In the genomic region with DNA sequence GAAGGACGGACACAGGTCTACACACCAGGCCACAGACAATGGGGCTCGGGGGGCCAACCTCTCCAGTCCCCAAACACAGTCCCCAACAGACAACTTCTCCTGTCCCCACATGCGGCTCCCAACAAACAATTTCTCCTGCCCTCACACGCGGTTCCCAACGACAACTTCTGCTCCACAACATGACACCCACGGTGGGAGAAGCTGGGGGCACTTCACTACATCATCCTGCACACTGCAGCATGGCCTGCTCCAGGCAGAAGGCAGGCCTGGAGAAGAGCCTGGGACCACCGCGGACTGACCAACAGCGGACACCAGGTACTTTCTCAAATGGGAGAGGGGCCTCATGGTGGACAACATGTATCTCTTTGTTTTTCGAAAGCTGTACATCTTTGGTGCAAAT, we compare ENCODE assay signal across 19 cellular contexts.
"Had no signal": no experiment of that assay in that cellular context is flagged by ENCODE, and none has a peak within 500 bp of the region (broad histone marks: within the 10 kb centered on the region; RNA-seq: fewer than 3 reads in every experiment).

No MANE protein-coding gene starts in this region.

- H3K9me3 Mint-ChIP-seq: activated CD4-positive, alpha-beta memory T cell treated with anti-CD3 and anti-CD28 coated beads, Interleukin-2, amount 10 ng/mL, durations not matched to agents 7 days and 5 days; activated CD4-positive, alpha-beta T cell treated with anti-CD3 and anti-CD28 coated beads, Interleukin-2, amount 10 ng/mL, durations not matched to agents 24 days and 14 days; activated naive CD8-positive, alpha-beta T cell treated with anti-CD3 and anti-CD28 coated beads, Interleukin-2, amount 10 ng/mL, durations not matched to agents 7 days and 5 days; activated T-cell treated with anti-CD3 and anti-CD28 coated beads, Interleukin-2, amount 50 U/mL, for 24 hours; brain; natural killer cell treated with Interleukin-12 subunit alpha and Interleukin-12 subunit beta and Interleukin-15 and Interleukin-18, amount 100 ng/mL, for 72 hours had no signal

- ATAC-seq: activated CD4-positive, CD25-positive, alpha-beta regulatory T cell treated with anti-CD3 and anti-CD28 coated beads, Interleukin-2, amount 50 U/mL, for 24 hours; gastrocnemius medialis; mucosa of descending colon; natural killer cell treated with Interleukin-12 subunit alpha and Interleukin-12 subunit beta and Interleukin-15 and Interleukin-18, amount 100 ng/mL, for 72 hours had no signal

- H3K27ac Mint-ChIP-seq: activated CD4-positive, alpha-beta memory T cell treated with anti-CD3 and anti-CD28 coated beads, Interleukin-2, amount 10 ng/mL, durations not matched to agents 7 days and 5 days; activated CD4-positive, alpha-beta T cell treated with anti-CD3 and anti-CD28 coated beads, Interleukin-2, amount 10 ng/mL, durations not matched to agents 24 days and 14 days; activated naive CD8-positive, alpha-beta T cell treated with anti-CD3 and anti-CD28 coated beads, Interleukin-2, amount 10 ng/mL, durations not matched to agents 7 days and 5 days; activated T-cell treated with anti-CD3 and anti-CD28 coated beads, Interleukin-2, amount 50 U/mL, for 24 hours had no signal

- H3K27me3 Mint-ChIP-seq: activated CD4-positive, alpha-beta memory T cell treated with anti-CD3 and anti-CD28 coated beads, Interleukin-2, amount 10 ng/mL, durations not matched to agents 7 days and 5 days; activated CD4-positive, alpha-beta T cell treated with anti-CD3 and anti-CD28 coated beads, Interleukin-2, amount 10 ng/mL, durations not matched to agents 24 days and 14 days; activated naive CD8-positive, alpha-beta T cell treated with anti-CD3 and anti-CD28 coated beads, Interleukin-2, amount 10 ng/mL, durations not matched to agents 7 days and 5 days; activated T-cell treated with anti-CD3 and anti-CD28 coated beads, Interleukin-2, amount 50 U/mL, for 24 hours; brain; natural killer cell treated with Interleukin-12 subunit alpha and Interleukin-12 subunit beta and Interleukin-15 and Interleukin-18, amount 100 ng/mL, for 72 hours had no signal

- DNase-seq: activated CD4-positive, alpha-beta memory T cell treated with anti-CD3 and anti-CD28 coated beads, Interleukin-2, amount 10 ng/mL, durations not matched to agents 7 days and 5 days; activated CD4-positive, alpha-beta T cell treated with anti-CD3 and anti-CD28 coated beads, Interleukin-2, amount 10 ng/mL, durations not matched to agents 24 days and 14 days; activated CD8-positive, alpha-beta memory T cell treated with anti-CD3 and anti-CD28 coated beads, Interleukin-2, amount 50 U/mL, for 48 hours; activated gamma-delta T cell treated with Interleukin-2 at 50 U/mL for 16 hours; activated naive CD8-positive, alpha-beta T cell treated with anti-CD3 and anti-CD28 coated beads, Interleukin-2, amount 10 ng/mL, durations not matched to agents 7 days and 5 days; activated T-cell treated with anti-CD3 and anti-CD28 coated beads, Interleukin-2, amount 50 U/mL, for 24 hours; effector memory CD4-positive, alpha-beta T cell; gastrocnemius medialis; glutamatergic neuron; left ventricle myocardium inferior; mucosa of descending colon; retina; stimulated activated naive CD4-positive, alpha-beta T cell treated with Interleukin-2 at 50 U/mL for 16 hours; T-helper 1 cell; transverse colon; uterus had no signal

- H3K36me3 Mint-ChIP-seq: natural killer cell treated with Interleukin-12 subunit alpha and Interleukin-12 subunit beta and Interleukin-15 and Interleukin-18, amount 100 ng/mL, for 72 hours had no signal

- H3K4me3 Mint-ChIP-seq: activated CD4-positive, alpha-beta memory T cell treated with anti-CD3 and anti-CD28 coated beads, Interleukin-2, amount 10 ng/mL, durations not matched to agents 7 days and 5 days; activated CD4-positive, alpha-beta T cell treated with anti-CD3 and anti-CD28 coated beads, Interleukin-2, amount 10 ng/mL, durations not matched to agents 24 days and 14 days; activated naive CD8-positive, alpha-beta T cell treated with anti-CD3 and anti-CD28 coated beads, Interleukin-2, amount 10 ng/mL, durations not matched to agents 7 days and 5 days; activated T-cell treated with anti-CD3 and anti-CD28 coated beads, Interleukin-2, amount 50 U/mL, for 24 hours; natural killer cell treated with Interleukin-12 subunit alpha and Interleukin-12 subunit beta and Interleukin-15 and Interleukin-18, amount 100 ng/mL, for 72 hours had no signal
